Comparison of ENCODE assay signal across 18 cellular contexts in genomic region chr2:19505199-19506136, GRCh38.
DNase-seq lines count a peak whose midpoint lies in the region; ATAC-seq and TF ChIP-seq lines count a peak whose summit lies in the region.
"Had no signal": no experiment of that assay in that cellular context is flagged by ENCODE, and none has a peak within 500 bp of the region (broad histone marks: within the 10 kb centered on the region; RNA-seq: fewer than 3 reads in every experiment).

No MANE protein-coding gene starts in this region.

- TF ChIP-seq POLR2A in thyroid gland (IDR thresholded peaks at IDR 0.05) = no peak

- intact Hi-C loops in thyroid gland (cut with DNase I) = no loop called here

- no peaks in the 10 kb centered on the region for H3K4me1 ChIP-seq in thyroid gland
- H3K4me1 ChIP-seq: BLaER1 treated with 17β-estradiol and CSF1 and Interleukin-3, amounts not matched to agents 10 nM and 100 nM had no signal

- no peaks in the 10 kb centered on the region for H3K36me3 ChIP-seq in thyroid gland
- H3K36me3 ChIP-seq: BLaER1 treated with 17β-estradiol and CSF1 and Interleukin-3, amounts not matched to agents 10 nM and 100 nM; gastroesophageal sphincter had no signal

- TF ChIP-seq CTCF in VCaP (conservative IDR thresholded peaks at IDR 0.05) = no peak
- no peak for TF ChIP-seq CTCF in thyroid gland (IDR thresholded peaks at IDR 0.05)

- DNase-seq in NCI-H82 (lab: John Stamatoyannopoulos, UW) = peak; percentile 12
- no peak for DNase-seq in NCI-H82 treated with DMSO at 0.1 percent for 48 hours (lab: John Stamatoyannopoulos, UW; ENCODE audit: unreplicated experiment)
- DNase-seq in left lobe of liver (ENCODE audit: low spot score) = no peak
- DNase-seq in NOMO-1 treated with dmso at 0.1 percent for 144 hours (lab: John Stamatoyannopoulos, UW; ENCODE audit: unreplicated experiment) = no peak
- DNase-seq in thyroid gland = no peak
- DNase-seq in GDM1 (lab: John Stamatoyannopoulos, UW) = no peak
- DNase-seq in H4 (ENCODE audit: low spot score) = no peak
- DNase-seq: activated CD4-positive, alpha-beta T cell treated with anti-CD3 and anti-CD28 coated beads, Interleukin-2, amount 10 ng/mL, durations not matched to agents 7 days and 5 days; activated naive CD4-positive, alpha-beta T cell treated with anti-CD3 and anti-CD28 coated beads for 36 hours; activated T-cell treated with anti-CD3 and anti-CD28 coated beads, Interleukin-2, amount 50 U/mL, for 48 hours; caudate nucleus; kidney; T-helper 2 cell had no signal

- peak overlapping the region; percentile 83 for H3K27ac ChIP-seq in VCaP
- H3K27ac ChIP-seq in thyroid gland = no peak overlapping the region
- H3K27ac ChIP-seq: BLaER1 treated with 17β-estradiol and CSF1 and Interleukin-3, amounts not matched to agents 10 nM and 100 nM; gastroesophageal sphincter had no signal

- peak; percentile 55 for ATAC-seq in left lobe of liver
- ATAC-seq: gastroesophageal sphincter; SK-N-SH treated with all-trans-retinoic acid at 6 μM for 48 hours; stimulated activated effector memory CD8-positive, alpha-beta T cell treated with anti-CD3 and anti-CD28 coated beads, Interleukin-12 subunit alpha, Interleukin-12 subunit beta, amount 100 ng/mL, for 72 hours had no signal

- H3K27me3 ChIP-seq in thyroid gland = no peaks in the 10 kb centered on the region
- H3K27me3 ChIP-seq: BLaER1 treated with 17β-estradiol and CSF1 and Interleukin-3, amounts not matched to agents 10 nM and 100 nM; gastroesophageal sphincter had no signal

- 40 to 47% methylated on average over 5 of the region's 5 CpGs for WGBS in thyroid gland, 2 donors

- H3K4me3 ChIP-seq in thyroid gland (replicated peaks in 1 of 3) = no peak overlapping the region
- H3K4me3 ChIP-seq: BLaER1 treated with 17β-estradiol and CSF1 and Interleukin-3, amounts not matched to agents 10 nM and 100 nM; gastroesophageal sphincter had no signal

- H3K9me3 ChIP-seq in thyroid gland = no peaks in the 10 kb centered on the region
- H3K9me3 ChIP-seq: gastroesophageal sphincter had no signal
